In genomic region chr9:136287960-136288753, GRCh38 we compare ENCODE assay signal across 1 cellular context.
TF ChIP-seq lines count a peak whose summit lies in the region.

No MANE protein-coding gene starts in this region.

TF ChIP-seq in SK-N-SH, 30 proteins besides CTCF, POLR2A, EP300 and RAD21 (continued from another document):
- TF ChIP-seq ZBTB33 (IDR thresholded peaks at IDR 0.05; ENCODE audit: borderline replicate concordance, low read depth) (no peak), JUND (IDR thresholded peaks at IDR 0.05) (no peak), YY1 (IDR thresholded peaks at IDR 0.05; ENCODE audit: low read depth) (no peak)
